In the genomic region with DNA sequence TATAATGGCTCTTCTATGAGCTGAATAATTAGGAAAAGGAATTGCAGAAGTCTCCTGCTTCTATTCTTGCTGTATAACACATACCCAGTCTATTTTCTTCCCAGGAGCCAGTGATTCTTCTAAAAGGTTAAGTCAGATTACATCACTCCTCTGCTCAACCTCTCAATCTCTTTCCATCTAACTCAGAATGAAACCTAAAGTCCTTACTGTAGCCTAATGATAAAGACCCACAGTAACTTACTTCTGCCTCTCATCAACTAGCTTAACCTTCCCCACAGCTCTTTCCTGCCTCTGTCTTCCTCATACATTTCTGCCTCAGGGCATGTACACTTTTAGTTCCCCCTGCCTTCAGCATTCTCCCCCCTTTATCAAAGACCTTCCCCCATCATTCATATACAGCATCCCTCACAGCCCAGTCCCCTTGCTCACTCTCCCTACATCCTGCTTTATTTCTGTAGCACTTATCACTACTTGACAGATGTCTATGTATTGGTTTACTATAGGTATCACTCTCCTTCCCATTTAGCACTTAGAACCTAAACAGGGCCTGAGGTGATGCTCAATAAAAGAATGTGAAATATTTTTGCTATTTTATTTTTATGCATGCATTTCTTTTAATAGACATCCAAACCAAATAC, we compare ENCODE assay signal across 15 cellular contexts.
DNase-seq lines count a peak whose midpoint lies in the region; ATAC-seq and TF ChIP-seq lines count a peak whose summit lies in the region.
"Had no signal": no experiment of that assay in that cellular context is flagged by ENCODE, and none has a peak within 500 bp of the region (broad histone marks: within the 10 kb centered on the region; RNA-seq: fewer than 3 reads in every experiment).

No MANE protein-coding gene starts in this region.

- no peaks in the 10 kb centered on the region for H3K27me3 Mint-ChIP-seq in memory B cell
- H3K27me3 Mint-ChIP-seq: activated CD4-positive, alpha-beta T cell treated with anti-CD3 and anti-CD28 coated beads, Interleukin-2, amount 10 ng/mL, durations not matched to agents 7 days and 5 days; CD4-positive, alpha-beta T cell had no signal

- no peak overlapping the region for H3K4me3 Mint-ChIP-seq in memory B cell
- H3K4me3 Mint-ChIP-seq: activated CD4-positive, alpha-beta T cell treated with anti-CD3 and anti-CD28 coated beads, Interleukin-2, amount 10 ng/mL, durations not matched to agents 7 days and 5 days; CD4-positive, alpha-beta T cell had no signal

- H3K9me3 Mint-ChIP-seq in memory B cell: no peaks in the 10 kb centered on the region
- H3K9me3 Mint-ChIP-seq: activated CD4-positive, alpha-beta T cell treated with anti-CD3 and anti-CD28 coated beads, Interleukin-2, amount 10 ng/mL, durations not matched to agents 7 days and 5 days; CD4-positive, alpha-beta T cell had no signal

- TF ChIP-seq CTCF in GM10266 (IDR thresholded peaks at IDR 0.05; ENCODE audit: control insufficient read depth, insufficient read depth, low read depth, missing control alignments): no peak

- DNase-seq in GM10266 (ENCODE audit: extremely low spot score): peak; percentile 13
- DNase-seq in MV-4-11 (lab: John Stamatoyannopoulos, UW): peak; percentile 7
- DNase-seq in memory B cell (ENCODE audit: low spot score in 2 of 2): no peak
- no peak for DNase-seq in effector CD4-positive, alpha-beta T cell
- no peak for DNase-seq in NCI-H146 (lab: John Stamatoyannopoulos, UW)
- DNase-seq: activated CD4-positive, alpha-beta T cell treated with anti-CD3 and anti-CD28 coated beads, Interleukin-2, amount 10 ng/mL, durations not matched to agents 7 days and 5 days; CD4-positive, alpha-beta T cell; colonic mucosa; KG1; NCI-H2029; right cardiac atrium had no signal

- peak; percentile 76 for ATAC-seq in GM19351 (IDR thresholded peaks at IDR 0.05; ENCODE audit: unreplicated experiment)
- ATAC-seq in memory B cell (ENCODE audit: low read depth): no peak
- ATAC-seq in GM21528 (IDR thresholded peaks at IDR 0.05; ENCODE audit: low FRiP score, unreplicated experiment): no peak
- ATAC-seq in HG03135 (IDR thresholded peaks at IDR 0.05; ENCODE audit: unreplicated experiment): no peak
- ATAC-seq: HCT116, right cardiac atrium had no signal

- peaks cover 26% of the 10 kb centered on the region for H3K36me3 Mint-ChIP-seq in memory B cell

- peak overlapping the region; percentile 14 for H3K27ac Mint-ChIP-seq in memory B cell
- H3K27ac Mint-ChIP-seq: activated CD4-positive, alpha-beta T cell treated with anti-CD3 and anti-CD28 coated beads, Interleukin-2, amount 10 ng/mL, durations not matched to agents 7 days and 5 days; CD4-positive, alpha-beta T cell had no signal

- peaks cover 4% of the 10 kb centered on the region for H3K4me1 Mint-ChIP-seq in memory B cell

Comparison
In these comparisons a context has a peak if more than half of its experiments do, and no peak if none do; other contexts are left out.
1. DNase-seq: peak in GM10266 (single experiment) and MV-4-11 (single experiment); none in memory B cell (0 of 2), effector CD4-positive, alpha-beta T cell (single experiment) and NCI-H146 (single experiment).